9 cellular contexts compared by ENCODE assay signal in the genomic region with DNA sequence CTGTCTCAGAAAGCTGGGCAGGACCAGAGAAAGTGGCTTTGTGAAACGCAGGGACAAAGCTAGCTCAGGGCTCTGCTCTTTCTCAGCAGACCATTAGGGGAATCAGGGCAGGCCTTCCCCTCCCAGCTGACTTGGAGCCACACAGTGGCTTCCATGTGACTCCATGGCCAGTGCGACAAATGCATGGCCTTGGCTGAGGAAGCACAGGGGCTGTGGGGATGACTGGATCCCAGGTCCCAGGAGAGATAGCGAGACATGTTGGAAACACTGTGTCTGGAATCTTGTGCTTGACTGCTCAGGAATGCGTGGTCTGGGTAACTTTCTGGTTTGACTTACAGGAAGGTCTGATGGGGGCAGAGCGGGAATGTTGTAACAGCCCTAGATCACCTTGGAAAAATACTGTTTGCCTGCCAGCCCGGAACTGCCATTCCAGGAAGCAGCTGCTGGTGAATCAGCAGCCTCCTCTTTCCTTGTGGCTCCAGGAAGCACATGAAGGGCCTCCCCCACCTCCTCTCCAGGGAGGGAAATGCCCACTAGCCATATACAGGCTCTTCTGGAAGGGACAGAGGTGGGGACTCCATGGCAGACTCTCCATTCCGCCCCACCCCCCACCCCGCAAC.
DNase-seq lines count a peak whose midpoint lies in the region; ATAC-seq and TF ChIP-seq lines count a peak whose summit lies in the region.
"Had no signal": no experiment of that assay in that cellular context is flagged by ENCODE, and none has a peak within 500 bp of the region (broad histone marks: within the 10 kb centered on the region; RNA-seq: fewer than 3 reads in every experiment).

No MANE protein-coding gene starts in this region.

- H3K27ac ChIP-seq in transverse colon, result peak overlapping the region; percentile 68 to 84 (median 72)

- TF ChIP-seq RAD21 in Ishikawa (IDR thresholded peaks at IDR 0.05; ENCODE audit: low read depth), result peak; percentile 39

- H3K4me3 Mint-ChIP-seq in brain, result no peak overlapping the region
- H3K4me3 Mint-ChIP-seq: central memory CD8-positive, alpha-beta T cell had no signal

- no peaks in the 10 kb centered on the region for H3K27me3 ChIP-seq in transverse colon

- ATAC-seq in left lobe of liver, result peak; percentile 68
- ATAC-seq in GM21717 (IDR thresholded peaks at IDR 0.05; ENCODE audit: unreplicated experiment), result no peak
- no peak for ATAC-seq in GM21825 (IDR thresholded peaks at IDR 0.05; ENCODE audit: unreplicated experiment)

- H3K4me3 ChIP-seq in AG10803 (ENCODE audit: low read length) (no peak overlapping the region), transverse colon (no peak overlapping the region)

- peaks cover 10 to 33% (median 19%) of the 10 kb centered on the region in 4 donors for H3K4me1 ChIP-seq in transverse colon

- TF ChIP-seq EP300 in Ishikawa (IDR thresholded peaks at IDR 0.05; ENCODE audit: borderline replicate concordance) (peak; percentile 98), transverse colon (IDR thresholded peaks at IDR 0.05; ENCODE audit: low read depth) (peak; percentile 65)

- in situ Hi-C loops in transverse colon (cut with MboI; ENCODE audit: low pct_ligation_motif_present in 1 of 4, low pct_unique_long_range_greater_than_20kb in 1 of 4, low sequenced_read_pairs in 3 of 4), result no loop called here

- peaks cover 0 to 7% (median 0%) of the 10 kb centered on the region in 5 experiments for H3K9me3 Mint-ChIP-seq in brain
- H3K9me3 Mint-ChIP-seq: central memory CD8-positive, alpha-beta T cell had no signal

- peaks cover 5% of the 10 kb centered on the region for H3K27me3 Mint-ChIP-seq in brain
- H3K27me3 Mint-ChIP-seq: central memory CD8-positive, alpha-beta T cell had no signal

- TF ChIP-seq POLR2A in transverse colon (IDR thresholded peaks at IDR 0.05), result no peak

- H3K4me1 Mint-ChIP-seq in brain, result peaks cover 39% of the 10 kb centered on the region

- intact Hi-C loops in transverse colon (cut with DNase I; ENCODE audit: low total_unique reads), result no loop called here

- H3K36me3 ChIP-seq in transverse colon, result no peaks in the 10 kb centered on the region

- DNase-seq in AG10803 (ENCODE audit: low read depth) (peak; percentile 100), left lobe of liver (ENCODE audit: low spot score) (peak; percentile 59), transverse colon (peak; percentile 79), NCI-H1105 (lab: John Stamatoyannopoulos, UW) (no peak)

- TF ChIP-seq CTCF in AG10803 (conservative IDR thresholded peaks at IDR 0.05; ENCODE audit: low read length) (peak; percentile 24; the same call in 1 of the 2 replicates), brain (conservative IDR thresholded peaks at IDR 0.05) (no peak), transverse colon (IDR thresholded peaks at IDR 0.05) (no peak)

- peak overlapping the region in 3 of 5 experiments; percentile 62 to 87 (median 65) for H3K27ac Mint-ChIP-seq in brain

- H3K9me3 ChIP-seq in transverse colon, result no peaks in the 10 kb centered on the region

- 49 to 62% methylated on average over 5 to 8 of the region's 8 CpGs for WGBS in transverse colon (ENCODE audit: low coverage in 1 of 2), 2 donors

- H3K36me3 Mint-ChIP-seq in brain, result no peaks in the 10 kb centered on the region

TF ChIP-seq in Ishikawa, 13 proteins besides CTCF, POLR2A, EP300 and RAD21:
- TF ChIP-seq, protein P1, sequence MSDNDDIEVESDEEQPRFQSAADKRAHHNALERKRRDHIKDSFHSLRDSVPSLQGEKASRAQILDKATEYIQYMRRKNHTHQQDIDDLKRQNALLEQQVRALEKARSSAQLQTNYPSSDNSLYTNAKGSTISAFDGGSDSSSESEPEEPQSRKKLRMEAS (IDR thresholded peaks at IDR 0.05), result peak; percentile 79; the same call in 1 of the 2 replicates
- peak; percentile 74; the same call in 1 of the 2 replicates for TF ChIP-seq ZBTB7A (IDR thresholded peaks at IDR 0.05; ENCODE audit: low read depth)
- peak; percentile 87 for TF ChIP-seq CEBPB (IDR thresholded peaks at IDR 0.05)
- TF ChIP-seq TEAD4 (IDR thresholded peaks at IDR 0.05), result peak; percentile 95
- TF ChIP-seq FOXM1 (IDR thresholded peaks at IDR 0.05; ENCODE audit: borderline replicate concordance, low read depth), result peak; percentile 87
- TF ChIP-seq, protein P2, sequence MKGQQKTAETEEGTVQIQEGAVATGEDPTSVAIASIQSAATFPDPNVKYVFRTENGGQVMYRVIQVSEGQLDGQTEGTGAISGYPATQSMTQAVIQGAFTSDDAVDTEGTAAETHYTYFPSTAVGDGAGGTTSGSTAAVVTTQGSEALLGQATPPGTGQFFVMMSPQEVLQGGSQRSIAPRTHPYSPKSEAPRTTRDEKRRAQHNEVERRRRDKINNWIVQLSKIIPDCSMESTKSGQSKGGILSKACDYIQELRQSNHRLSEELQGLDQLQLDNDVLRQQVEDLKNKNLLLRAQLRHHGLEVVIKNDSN (IDR thresholded peaks at IDR 0.05), result peak; percentile 29; the same call in 1 of the 2 replicates
- no peak for TF ChIP-seq TAF1 (IDR thresholded peaks at IDR 0.05; ENCODE audit: low read depth)
- no peak for TF ChIP-seq CREB1 (IDR thresholded peaks at IDR 0.05; ENCODE audit: low read depth)
- TF ChIP-seq EGR1 (IDR thresholded peaks at IDR 0.05), result no peak
- TF ChIP-seq NFIC (IDR thresholded peaks at IDR 0.05), result peak; percentile 92
- peak; percentile 97 for TF ChIP-seq TCF12 (IDR thresholded peaks at IDR 0.05; ENCODE audit: low read depth)
